Comparison of ENCODE assay signal across 17 cellular contexts in the genomic region with DNA sequence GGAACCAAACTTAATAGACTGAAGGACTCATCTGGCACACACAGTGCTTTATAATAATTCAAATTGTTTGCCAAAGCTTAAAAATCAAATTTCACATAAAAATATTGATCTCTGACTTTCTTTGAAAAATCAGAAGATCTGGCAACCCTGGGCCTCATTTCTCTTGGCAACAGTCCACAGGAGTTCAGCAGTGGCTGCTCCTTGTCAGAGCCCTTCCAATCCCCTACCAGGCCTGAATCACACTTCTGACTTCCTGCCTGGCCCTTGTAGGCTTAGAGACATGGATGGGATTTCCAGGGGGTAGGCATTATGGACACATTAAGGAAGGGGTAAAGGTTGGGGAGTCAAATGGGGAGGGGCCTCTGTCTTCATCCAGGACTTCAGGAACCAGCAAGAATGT. TPM values are rescaled to one million over a fixed set of nuclear protein-coding genes. Genes with fewer than 3 reads are reported as not detected.
DNase-seq lines count a peak whose midpoint lies in the region; ATAC-seq and TF ChIP-seq lines count a peak whose summit lies in the region.
"Had no signal": no experiment of that assay in that cellular context is flagged by ENCODE, and none has a peak within 500 bp of the region (broad histone marks: within the 10 kb centered on the region; RNA-seq: fewer than 3 reads in every experiment).

No MANE protein-coding gene starts in this region.

- H3K27ac ChIP-seq in A673 (ENCODE audit: low read depth, low read length, poor library complexity, severe bottlenecking) = no peak overlapping the region
- H3K27ac ChIP-seq: 22Rv1; BLaER1 treated with 17β-estradiol and CSF1 and Interleukin-3, amounts not matched to agents 10 nM and 100 nM had no signal

- intact Hi-C loops in A673 (cut with micrococcal nuclease; ENCODE audit: unreplicated experiment) = no loop called here

- no peaks in the 10 kb centered on the region for H3K27me3 ChIP-seq in A673 (replicated peaks; ENCODE audit: insufficient read depth, low read depth, low read length, poor library complexity)
- H3K27me3 ChIP-seq: BLaER1 treated with 17β-estradiol and CSF1 and Interleukin-3, amounts not matched to agents 10 nM and 100 nM had no signal

- BruUV-seq in A673 (replicated peaks; lab: Mats Ljungman, UMichigan) = no TSS peak

- no peak for TF ChIP-seq CTCF in A673 (conservative IDR thresholded peaks at IDR 0.05; ENCODE audit: low read depth, low read length)

- H3K4me3 ChIP-seq in A673 (ENCODE audit: low read depth, low read length, poor library complexity, severe bottlenecking) = no peak overlapping the region
- H3K4me3 ChIP-seq: BLaER1 treated with 17β-estradiol and CSF1 and Interleukin-3, amounts not matched to agents 10 nM and 100 nM; GM12878 had no signal

- POLR2A ChIA-PET in A673 (lab: Charles Lee; ENCODE audit: low non-redundant PET) = interaction anchor here (0.7 kb wide), 1 partner anchor 23 kb away, joined by 3 read pairs; no protein-coding TSS in a partner anchor

- H3K4me1 ChIP-seq in A673 (ENCODE audit: insufficient read depth, low read length, poor library complexity, severe bottlenecking) = no peaks in the 10 kb centered on the region

- no peak for ATAC-seq in HG03045 (IDR thresholded peaks at IDR 0.05; ENCODE audit: unreplicated experiment)
- no peak for ATAC-seq in GM18858 (IDR thresholded peaks at IDR 0.05; ENCODE audit: unreplicated experiment)
- ATAC-seq: GM12878 had no signal

- H3K9me3 ChIP-seq in A673 (ENCODE audit: low read depth, low read length, poor library complexity, severe bottlenecking) = no peaks in the 10 kb centered on the region
- H3K9me3 ChIP-seq: BLaER1 treated with 17β-estradiol and CSF1 and Interleukin-3, amounts not matched to agents 10 nM and 100 nM had no signal

- no peaks in the 10 kb centered on the region for H3K36me3 ChIP-seq in A673 (ENCODE audit: insufficient read depth, low read length, poor library complexity, severe bottlenecking)
- H3K36me3 ChIP-seq: BLaER1 treated with 17β-estradiol and CSF1 and Interleukin-3, amounts not matched to agents 10 nM and 100 nM had no signal

- DNase-seq in A673 (ENCODE audit: low spot score) = peak; percentile 17
- DNase-seq in ELR (ENCODE audit: low read depth) = peak; percentile 14
- peak; percentile 21 for DNase-seq in NCI-H446 treated with DMSO at 0.1 percent for 48 hours (lab: John Stamatoyannopoulos, UW)
- peak; percentile 51 for DNase-seq in kidney tubule cell (ENCODE audit: low spot score)
- DNase-seq in DMS79 treated with DMSO at 0.1 percent for 48 hours (lab: John Stamatoyannopoulos, UW) = no peak
- no peak for DNase-seq in DMS79 (lab: John Stamatoyannopoulos, UW)
- DNase-seq: ACHN; CD4-positive, CD25-positive, alpha-beta regulatory T cell; DMS 273 treated with DMSO at 0.1 percent for 48 hours; GOT3; H9; Kasumi-1 had no signal

- CTCF ChIA-PET in A673 (lab: Charles Lee) = no interaction called here

RNA-seq across cellular contexts. Expression of gene PLS1, which starts 55.5 kb away (rescaled TPM):
- 6.4 and 8.9 TPM in 2 replicates for total RNA-seq in A673 (2021)

Comparison
In these comparisons a context has a peak if more than half of its experiments do, and no peak if none do; other contexts are left out.
1. DNase-seq: peak in A673 (single experiment), ELR (single experiment), NCI-H446 treated with DMSO at 0.1 percent for 48 hours (single experiment) and kidney tubule cell (single experiment); none in DMS79 treated with DMSO at 0.1 percent for 48 hours (single experiment) and DMS79 (single experiment).